ENCODE assay signal across 8 cellular contexts in the genomic region with DNA sequence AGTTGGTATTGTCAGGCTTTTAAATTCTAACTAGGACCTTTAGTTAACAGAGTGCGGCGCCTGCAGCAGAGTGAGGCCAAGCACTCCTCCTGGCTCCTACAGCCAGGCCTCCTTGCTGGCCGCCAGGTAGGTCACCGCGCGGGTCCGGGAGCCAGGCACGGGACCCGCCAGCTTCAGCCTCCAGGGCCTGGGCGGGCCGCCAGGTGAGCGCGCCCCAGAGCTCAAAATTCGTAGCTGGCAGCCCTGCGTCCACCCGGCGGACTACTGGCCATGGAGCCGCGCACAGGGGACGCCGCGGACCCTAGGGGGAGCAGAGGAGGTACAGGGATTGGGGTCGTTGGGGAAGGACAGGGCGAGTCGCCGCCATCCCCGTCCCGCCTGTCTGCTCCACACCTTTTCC. TPM values are rescaled to one million over a fixed set of nuclear protein-coding genes. Genes with fewer than 3 reads are reported as not detected.
DNase-seq lines count a peak whose midpoint lies in the region; ATAC-seq and TF ChIP-seq lines count a peak whose summit lies in the region.

A gene (plus strand): TSS at position 139 of the 400 bp plus-strand sequence. CDS start 132 bp downstream, at position 271.

- peaks cover 7% of the 10 kb centered on the region for H3K4me1 ChIP-seq in KMS-11 (ENCODE audit: low read depth, poor library complexity, severe bottlenecking)
- no peaks in the 10 kb centered on the region for H3K4me1 ChIP-seq in colonic mucosa
- H3K4me1 ChIP-seq in mucosa of stomach (ENCODE audit: control insufficient read depth, insufficient read depth, low read length) = peaks cover 28% of the 10 kb centered on the region

- no peak within 1 kb of the TSS for H3K27ac ChIP-seq in KMS-11
- H3K27ac ChIP-seq in colonic mucosa = peak within 1 kb of the TSS; percentile 75

- POLR2A ChIA-PET in AG04449 (lab: Yijun Ruan, JAX) = no interaction called here

- no peaks in the 10 kb centered on the region for H3K27me3 ChIP-seq in KMS-11 (ENCODE audit: insufficient read depth, low read depth)
- no peaks in the 10 kb centered on the region for H3K27me3 ChIP-seq in colonic mucosa
- H3K27me3 ChIP-seq in mucosa of stomach (ENCODE audit: control insufficient read depth, insufficient read depth, low read length) = no peaks in the 10 kb centered on the region

- H4K20me1 ChIP-seq in KMS-11 (ENCODE audit: insufficient read depth) = no peaks in the 10 kb centered on the region

- H3K36me3 ChIP-seq in KMS-11 (ENCODE audit: insufficient read depth) (no peaks in the 10 kb centered on the region), colonic mucosa (no peaks in the 10 kb centered on the region), mucosa of stomach (ENCODE audit: control insufficient read depth, insufficient read depth, low read length) (no peaks in the 10 kb centered on the region)

- CTCF ChIA-PET in AG04449 (lab: Yijun Ruan, JAX) = no interaction called here

- no peak for TF ChIP-seq CTCF in AG04449 (IDR thresholded peaks at IDR 0.05; ENCODE audit: insufficient read depth, low read length, missing control alignments)
- no peak for TF ChIP-seq CTCF in KMS-11 (conservative IDR thresholded peaks at IDR 0.05; ENCODE audit: low read depth, low read length)
- no peak for TF ChIP-seq CTCF in colonic mucosa (IDR thresholded peaks at IDR 0.05)

- H3K9ac ChIP-seq in KMS-11 = peak within 1 kb of the TSS; percentile 51; the same call in 1 of the 2 replicates
- peak within 1 kb of the TSS; percentile 61 to 72 for H3K9ac ChIP-seq in colonic mucosa (ENCODE audit: low read depth in 2 of 2, low read length in 2 of 2)
- H3K9ac ChIP-seq in mucosa of stomach (ENCODE audit: low read length) = peak within 1 kb of the TSS; percentile 72

- intact Hi-C loops in colonic mucosa (cut with DNase I) = no loop called here

- no peak within 1 kb of the TSS; the same call in 1 of the 2 replicates for H3K4me2 ChIP-seq in KMS-11

- peak within 1 kb of the TSS; percentile 47 for H3K4me3 ChIP-seq in AG04449 (ENCODE audit: low read depth, low read length)
- H3K4me3 ChIP-seq in KMS-11 (IDR thresholded peaks at IDR 0.05; ENCODE audit: insufficient read depth, low read depth, low read length) = no peak within 1 kb of the TSS
- peak within 1 kb of the TSS; percentile 26 for H3K4me3 ChIP-seq in colonic mucosa
- H3K4me3 ChIP-seq in mucosa of stomach (ENCODE audit: low read length) = peak within 1 kb of the TSS; percentile 8

- H3K9me3 ChIP-seq in colonic mucosa (no peaks in the 10 kb centered on the region), mucosa of stomach (ENCODE audit: control insufficient read depth, low read length) (no peaks in the 10 kb centered on the region)

- no peak for ATAC-seq in activated CD4-positive, CD25-positive, alpha-beta regulatory T cell treated with anti-CD3 and anti-CD28 coated beads, Interleukin-2, amount 50 U/mL, for 24 hours

- H3K79me2 ChIP-seq in KMS-11 (ENCODE audit: insufficient read depth, low read depth) = no peaks in the 10 kb centered on the region

- H2AFZ ChIP-seq in KMS-11 (ENCODE audit: low read depth) = peak within 1 kb of the TSS; percentile 64; the same call in 1 of the 2 replicates

- DNase-seq in AG04449 (ENCODE audit: low read depth, low spot score) (no peak), colonic mucosa (no peak), DMS 273 treated with DMSO at 0.1 percent for 48 hours (lab: John Stamatoyannopoulos, UW) (no peak), SKM-1 (lab: John Stamatoyannopoulos, UW; ENCODE audit: unreplicated experiment) (no peak)
- no peak for DNase-seq in stimulated activated CD4-positive, alpha-beta T cell treated with anti-CD3 and anti-CD28 coated beads, Interleukin-1b, Interleukin-23, amount 100 ng/mL, for 48 hours

RNA-seq across cellular contexts. Expression of the gene that starts here (rescaled TPM):
- total RNA-seq in colonic mucosa = 10 to 100 TPM in 1 of 2 donors, 1 to 10 TPM in 1; 4.3 to 14.7 TPM
